Comparison of ENCODE assay signal across 9 cellular contexts in the genomic region with DNA sequence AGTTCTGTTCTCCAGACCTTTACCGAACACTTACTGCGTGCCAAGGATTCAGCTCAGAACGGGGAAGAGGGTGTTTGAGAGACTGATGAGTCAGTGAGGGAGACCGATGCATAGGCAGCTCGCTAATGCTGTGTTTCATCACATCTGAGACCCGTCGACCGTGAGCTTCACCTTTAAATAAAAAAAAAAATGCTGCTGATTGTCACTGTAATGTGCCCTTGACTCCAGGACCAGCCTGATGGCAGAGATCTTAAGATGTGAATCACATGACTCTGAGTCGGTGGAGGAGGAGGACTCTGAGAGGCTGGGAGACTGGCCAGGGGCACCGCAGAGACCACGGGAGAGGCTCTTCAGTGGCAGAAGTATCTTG. TPM values are rescaled to one million over a fixed set of nuclear protein-coding genes. Genes with fewer than 3 reads are reported as not detected.
DNase-seq lines count a peak whose midpoint lies in the region; ATAC-seq, FAIRE-seq and TF ChIP-seq lines count a peak whose summit lies in the region.
"Had no signal": no experiment of that assay in that cellular context is flagged by ENCODE, and none has a peak within 500 bp of the region (broad histone marks: within the 10 kb centered on the region; RNA-seq: fewer than 3 reads in every experiment).

No MANE protein-coding gene starts in this region.

- no peak for TF ChIP-seq EP300 in HepG2 (IDR thresholded peaks at IDR 0.05; ENCODE audit: low read depth in 2 of 2, low read length in 2 of 2)
- no peak for TF ChIP-seq EP300 in HepG2 (CRISPR knock-in tag; IDR thresholded peaks at IDR 0.05; ENCODE audit: borderline replicate concordance)

- H3K36me3 ChIP-seq in HepG2 (replicated peaks in 1 of 2; ENCODE audit: control insufficient read depth in 1 of 2, insufficient read depth in 2 of 2, low read length in 2 of 2), result no peaks in the 10 kb centered on the region

- no peaks in the 10 kb centered on the region for H4K20me1 ChIP-seq in HepG2 (ENCODE audit: insufficient read depth, low read length)

- H3K79me2 ChIP-seq in HepG2 (ENCODE audit: insufficient read depth, low read length), result no peaks in the 10 kb centered on the region

- no peaks in the 10 kb centered on the region for H3K36me3 Mint-ChIP-seq in brain

- peak overlapping the region in 1 of 5 experiments; percentile 61 for H3K4me3 Mint-ChIP-seq in brain

- H3K4me2 ChIP-seq in HepG2 (ENCODE audit: low read depth, low read length), result no peak overlapping the region

- no peaks in the 10 kb centered on the region; the same call in 1 of the 2 replicates for H3K4me1 ChIP-seq in HepG2 (ENCODE audit: insufficient read depth, low read length)

- H3K9me3 ChIP-seq in HepG2 (ENCODE audit: low read length), result no peaks in the 10 kb centered on the region

- WGBS in HepG2 (ENCODE audit: low lambda C conversion rate), result 92% methylated on average over 11 of the region's 11 CpGs

- TF ChIP-seq POLR2A in NB4 (IDR thresholded peaks at IDR 0.05; ENCODE audit: extremely low read depth, insufficient read length) (no peak), HepG2 (IDR thresholded peaks at IDR 0.05; ENCODE audit: insufficient read depth in 1 of 2, low read depth in 2 of 2, low read length in 2 of 2) (no peak)

- peak; percentile 42 for FAIRE-seq in urothelium cell line (lab: Jason Lieb, UNC)
- no peak for FAIRE-seq in HepG2 (lab: Jason Lieb, UNC)

- no peak for TF ChIP-seq RAD21 in HepG2 (CRISPR knock-in tag; IDR thresholded peaks at IDR 0.05)

- no peak overlapping the region for H2AFZ ChIP-seq in HepG2 (ENCODE audit: low read length)

- no peak overlapping the region for H3K9ac ChIP-seq in HepG2 (ENCODE audit: insufficient read depth, low read depth, low read length)

- in situ Hi-C loops in HepG2 (cut with HindIII; ENCODE audit: extremely low pct_ligation_motif_present, low pct_unique_long_range_greater_than_20kb), result no loop called here

- intact Hi-C loops in HepG2 (cut with micrococcal nuclease; ENCODE audit: unreplicated experiment), result no loop called here

- CTCF ChIA-PET in HepG2 (lab: Yijun Ruan, JAX; ENCODE audit: low intra/inter-chr PET ratio, low total read pairs), result no interaction called here

- peaks cover 68% of the 10 kb centered on the region for H3K4me1 Mint-ChIP-seq in brain

- peak overlapping the region; percentile 41 to 88 (median 55) for H3K27ac Mint-ChIP-seq in brain

- DNase-seq in NB4 (ENCODE audit: low read depth) (peak; percentile 53), kidney tubule cell (ENCODE audit: low spot score) (peak; percentile 38), urothelium cell line (ENCODE audit: low spot score) (no peak), HepG2 (ENCODE audit: low spot score) (no peak)
- DNase-seq: GF-D8 had no signal

- no peak for ATAC-seq in HepG2
- no peak for ATAC-seq in GM19023 (IDR thresholded peaks at IDR 0.05; ENCODE audit: unreplicated experiment)
- ATAC-seq in HG03378 (IDR thresholded peaks at IDR 0.05; ENCODE audit: unreplicated experiment), result no peak
- no peak for ATAC-seq in HG02642 (IDR thresholded peaks at IDR 0.05; ENCODE audit: poor library complexity, unreplicated experiment)

- BruUV-seq in HepG2 (replicated peaks; lab: Mats Ljungman, UMichigan), result no TSS peak

- H3K27ac ChIP-seq in HepG2 (ENCODE audit: extremely low read length, insufficient read depth, low read length), result no peak overlapping the region

- POLR2A ChIA-PET in HepG2 (lab: Yijun Ruan, JAX), result interaction anchor here (0.6 kb wide), 1 partner anchor 151 kb away, joined by 4 read pairs; no protein-coding TSS in a partner anchor

- H3K27me3 ChIP-seq in HepG2 (ENCODE audit: control insufficient read depth in 1 of 2, insufficient read depth in 2 of 2, low read length in 2 of 2), result no peaks in the 10 kb centered on the region

- no peak overlapping the region for H3K4me3 ChIP-seq in NB4 (ENCODE audit: low read depth, low read length)
- H3K4me3 ChIP-seq in HepG2 (replicated peaks in 1 of 3; ENCODE audit: insufficient read depth in 1 of 3, low read depth in 2 of 3, low read length in 3 of 3), result no peak overlapping the region

- no peak for TF ChIP-seq CTCF in NB4 (IDR thresholded peaks at IDR 0.05; ENCODE audit: low read depth, low read length)
- no peak for TF ChIP-seq CTCF in brain (conservative IDR thresholded peaks at IDR 0.05)
- TF ChIP-seq CTCF in HepG2 (CRISPR knock-in tag; IDR thresholded peaks at IDR 0.05), result no peak

- no peaks in the 10 kb centered on the region for H3K9me3 Mint-ChIP-seq in brain

- peaks cover 5% of the 10 kb centered on the region for H3K27me3 Mint-ChIP-seq in brain

TF ChIP-seq in HepG2, 621 proteins besides CTCF, POLR2A, EP300 and RAD21 (continues in another document):
- TF ChIP-seq ZC3H13 (CRISPR knock-in tag; IDR thresholded peaks at IDR 0.05), result no peak
- TF ChIP-seq, protein P1, sequence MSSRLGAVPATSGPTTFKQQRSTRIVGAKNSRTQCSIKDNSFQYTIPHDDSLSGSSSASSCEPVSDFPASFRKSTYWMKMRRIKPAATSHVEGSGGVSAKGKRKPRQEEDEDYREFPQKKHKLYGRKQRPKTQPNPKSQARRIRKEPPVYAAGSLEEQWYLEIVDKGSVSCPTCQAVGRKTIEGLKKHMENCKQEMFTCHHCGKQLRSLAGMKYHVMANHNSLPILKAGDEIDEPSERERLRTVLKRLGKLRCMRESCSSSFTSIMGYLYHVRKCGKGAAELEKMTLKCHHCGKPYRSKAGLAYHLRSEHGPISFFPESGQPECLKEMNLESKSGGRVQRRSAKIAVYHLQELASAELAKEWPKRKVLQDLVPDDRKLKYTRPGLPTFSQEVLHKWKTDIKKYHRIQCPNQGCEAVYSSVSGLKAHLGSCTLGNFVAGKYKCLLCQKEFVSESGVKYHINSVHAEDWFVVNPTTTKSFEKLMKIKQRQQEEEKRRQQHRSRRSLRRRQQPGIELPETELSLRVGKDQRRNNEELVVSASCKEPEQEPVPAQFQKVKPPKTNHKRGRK (CRISPR knock-in tag; IDR thresholded peaks at IDR 0.05), result no peak

RNA-seq across cellular contexts. Expression of gene SPSB1, which starts 28.8 kb away (rescaled TPM):
- polyA plus RNA-seq in brain (ENCODE audit: insufficient read depth, low read depth, low replicate concordance), result 10.1 TPM
- total RNA-seq in HepG2 (2016; rRNA removed; fragmentation: Illumina TruSeq; extraction: Trizol), result 5.0 and 7.1 TPM in 2 replicates
- 2.4 and 2.5 TPM in 2 replicates for total RNA-seq in HepG2 (2016; cell fraction: cytosol; rRNA removed; fragmentation: Illumina TruSeq; extraction: Trizol; ENCODE audit: low read depth)
- 5.2 and 5.8 TPM in 2 replicates for total RNA-seq in HepG2 (2016; cell fraction: insoluble cytoplasmic fraction; rRNA removed; fragmentation: Illumina TruSeq; extraction: Trizol)
- 4.4 and 5.9 TPM in 2 replicates for total RNA-seq in HepG2 (2016; cell fraction: membrane; rRNA removed; fragmentation: Illumina TruSeq; extraction: Trizol)
- 4.3 and 4.4 TPM in 2 replicates for total RNA-seq in HepG2 (2016; cell fraction: nucleus; rRNA removed; fragmentation: Illumina TruSeq; extraction: Trizol)
- 8.0 and 10.9 TPM in 2 replicates for polyA plus RNA-seq in HepG2 (2011; rRNA removed)
- 8.1 and 8.5 TPM in 2 replicates for polyA plus RNA-seq in HepG2 (2011; cell fraction: cytosol; rRNA removed)
- 5.1 TPM in 2 replicates for polyA plus RNA-seq in HepG2 (2011; cell fraction: nucleus; rRNA removed)
- polyA plus RNA-seq in HepG2 (2012), result 4.0 and 7.7 TPM in 2 replicates
- 1.9 and 2.2 TPM in 2 replicates for polyA plus RNA-seq in HepG2 (2016; cell fraction: cytosol; fragmentation: Illumina TruSeq; extraction: Trizol; ENCODE audit: low read depth)
- 7.3 and 7.8 TPM in 2 replicates for polyA plus RNA-seq in HepG2 (2016; cell fraction: insoluble cytoplasmic fraction; fragmentation: Illumina TruSeq; extraction: Trizol; ENCODE audit: low read depth)
- 3.9 and 4.2 TPM in 2 replicates for polyA plus RNA-seq in HepG2 (2016; cell fraction: membrane; fragmentation: Illumina TruSeq; extraction: Trizol; ENCODE audit: low read depth)
- 3.9 and 4.4 TPM in 2 replicates for polyA plus RNA-seq in HepG2 (2016; cell fraction: nucleus; fragmentation: Illumina TruSeq; extraction: Trizol; ENCODE audit: insufficient read depth, low read depth)
- polyA minus RNA-seq in HepG2 (2011; rRNA and poly(A)+ RNA removed; ENCODE audit: low replicate concordance), result 9.2 and 17.1 TPM in 2 replicates
- 3.6 and 6.4 TPM in 2 replicates for polyA minus RNA-seq in HepG2 (2011; cell fraction: cytosol; rRNA and poly(A)+ RNA removed)
- 3.1 and 4.2 TPM in 2 replicates for polyA minus RNA-seq in HepG2 (2011; cell fraction: nucleus; rRNA and poly(A)+ RNA removed)

Comparison
In these comparisons a context has a peak if more than half of its experiments do, and no peak if none do; other contexts are left out.
1. DNase-seq: peak in NB4 (single experiment) and kidney tubule cell (single experiment); none in urothelium cell line (single experiment) and HepG2 (single experiment).